In genomic region chr9:131485206-131485605, GRCh38 we compare ENCODE assay signal across 16 cellular contexts. TPM values are rescaled to one million over a fixed set of nuclear protein-coding genes. Genes with fewer than 3 reads are reported as not detected.
DNase-seq lines count a peak whose midpoint lies in the region; ATAC-seq and TF ChIP-seq lines count a peak whose summit lies in the region.
"Had no signal": no experiment of that assay in that cellular context is flagged by ENCODE, and none has a peak within 500 bp of the region (broad histone marks: within the 10 kb centered on the region; RNA-seq: fewer than 3 reads in every experiment).

No MANE protein-coding gene starts in this region.

- H3K4me3 ChIP-seq in right atrium auricular region: no peak overlapping the region
- H3K4me3 ChIP-seq in neural progenitor cell: no peak overlapping the region
- no peak overlapping the region for H3K4me3 ChIP-seq in mucosa of descending colon
- H3K4me3 ChIP-seq: GM23338, SJSA1 had no signal

- DNase-seq in right atrium auricular region (ENCODE audit: low spot score) (no peak), left cardiac atrium (no peak), neural progenitor cell (ENCODE audit: low spot score) (no peak), KBM-7 (no peak), T-helper 2 cell (no peak), mucosa of descending colon (no peak)
- DNase-seq: COR-L47, EL, NCI-H1436 treated with DMSO at 0.1 percent for 48 hours, NCI-H2029 treated with DMSO at 0.1 percent for 48 hours, NCI-H446 treated with DMSO at 0.1 percent for 48 hours, NCI-H748 treated with DMSO at 0.1 percent for 48 hours, OCI-M1 had no signal

- no peak overlapping the region for H3K4me3 Mint-ChIP-seq in neural progenitor cell
- H3K4me3 Mint-ChIP-seq: GM23338 had no signal

- H3K27ac Mint-ChIP-seq in neural progenitor cell: no peak overlapping the region

- peaks cover 97% of the 10 kb centered on the region for H3K36me3 ChIP-seq in right atrium auricular region
- peaks cover 4% of the 10 kb centered on the region for H3K36me3 ChIP-seq in neural progenitor cell
- H3K36me3 ChIP-seq in mucosa of descending colon (ENCODE audit: low read depth): peaks cover 44% of the 10 kb centered on the region

- H3K4me1 ChIP-seq in right atrium auricular region: peaks cover 0 to 38% of the 10 kb centered on the region in 2 donors
- H3K4me1 ChIP-seq in neural progenitor cell: no peaks in the 10 kb centered on the region
- no peaks in the 10 kb centered on the region for H3K4me1 ChIP-seq in mucosa of descending colon (ENCODE audit: low read depth)
- H3K4me1 ChIP-seq: SJSA1 had no signal

- H3K79me2 ChIP-seq in neural progenitor cell (ENCODE audit: low read depth): peaks cover 13% of the 10 kb centered on the region

- H3K4me1 Mint-ChIP-seq in neural progenitor cell: peaks cover 2% of the 10 kb centered on the region
- H3K4me1 Mint-ChIP-seq: GM23338 had no signal

- H3K27ac ChIP-seq in right atrium auricular region: peak overlapping the region; percentile 79 to 87
- peak overlapping the region; percentile 20 for H3K27ac ChIP-seq in neural progenitor cell
- H3K27ac ChIP-seq: SJSA1 had no signal

- no peak for ATAC-seq in left cardiac atrium
- peak; percentile 22 for ATAC-seq in esophagus mucosa
- no peak for ATAC-seq in mucosa of descending colon
- ATAC-seq: GM23338 had no signal

- H4K20me1 ChIP-seq in neural progenitor cell (ENCODE audit: low read depth): peaks cover 62% of the 10 kb centered on the region

- intact Hi-C loops in left cardiac atrium (cut with DNase I) (loop anchor here in 1 of 2 donors (10.0 kb wide), 1 partner anchor 120 kb away; no protein-coding TSS in a partner anchor), mucosa of descending colon (cut with DNase I, micrococcal nuclease) (loop anchor here in 1 of 2 donors (10.0 kb wide), 1 partner anchor 130 kb away; no protein-coding TSS in a partner anchor)

- no peak overlapping the region for H3K9ac ChIP-seq in neural progenitor cell

- H2AFZ ChIP-seq in neural progenitor cell (replicated peaks): no peak overlapping the region
- H2AFZ ChIP-seq: GM23338 had no signal

- H3K4me2 ChIP-seq in neural progenitor cell: no peak overlapping the region
- H3K4me2 ChIP-seq: GM23338 had no signal

- in situ Hi-C loops in KBM-7 (cut with MboI; ENCODE audit: low pct_unique_long_range_greater_than_20kb, low sequenced_read_pairs): no loop called here

- no peak for TF ChIP-seq CTCF in right atrium auricular region (IDR thresholded peaks at IDR 0.05)
- TF ChIP-seq CTCF in neural progenitor cell (IDR thresholded peaks at IDR 0.05): no peak
- no peak for TF ChIP-seq CTCF in mucosa of descending colon (IDR thresholded peaks at IDR 0.05)

- no peaks in the 10 kb centered on the region for H3K9me3 Mint-ChIP-seq in neural progenitor cell
- H3K9me3 Mint-ChIP-seq: GM23338 had no signal

- peaks cover 16% of the 10 kb centered on the region for H3K27me3 Mint-ChIP-seq in neural progenitor cell (ENCODE audit: insufficient read depth, low read depth)

- H3K27me3 ChIP-seq in right atrium auricular region (no peaks in the 10 kb centered on the region), neural progenitor cell (no peaks in the 10 kb centered on the region)
- H3K27me3 ChIP-seq: SJSA1 had no signal

- H3K36me3 Mint-ChIP-seq in neural progenitor cell: peaks cover 55% of the 10 kb centered on the region

- no peaks in the 10 kb centered on the region for H3K9me3 ChIP-seq in right atrium auricular region
- H3K9me3 ChIP-seq in neural progenitor cell (ENCODE audit: low read depth): no peaks in the 10 kb centered on the region
- no peaks in the 10 kb centered on the region for H3K9me3 ChIP-seq in mucosa of descending colon
- H3K9me3 ChIP-seq: SJSA1 had no signal

- peaks cover 3% of the 10 kb centered on the region for H3F3A ChIP-seq in neural progenitor cell (ENCODE audit: low read depth)

RNA-seq across cellular contexts. Expression of gene POMT1, which starts 17.5 kb away (rescaled TPM):
- total RNA-seq in right atrium auricular region (10 to 100 TPM; 13.7 to 16.4 TPM), left cardiac atrium (10 to 100 TPM; 19.1 to 20.7 TPM), esophagus mucosa (13.1 TPM), neural progenitor cell (ENCODE audit: low replicate concordance) (31.1 and 48.0 TPM in 2 replicates), mucosa of descending colon (10 to 100 TPM; 26.1 to 40.5 (median 35.4) TPM)

RNA-seq across cellular contexts. Expression of gene UCK1, which starts 45.9 kb away (rescaled TPM):
- total RNA-seq in right atrium auricular region: 10 to 100 TPM; 21.2 to 37.8 TPM
- total RNA-seq in left cardiac atrium: 10 to 100 TPM; 23.3 to 23.7 TPM
- total RNA-seq in esophagus mucosa: 15.3 TPM
- 30.7 and 41.1 TPM in 2 replicates for total RNA-seq in neural progenitor cell (ENCODE audit: low replicate concordance)
- 10 to 100 TPM; 25.2 to 43.4 (median 27.4) TPM for total RNA-seq in mucosa of descending colon
